14 cellular contexts compared by ENCODE assay signal in genomic region chr20:14049111-14049510, GRCh38.
DNase-seq lines count a peak whose midpoint lies in the region; ATAC-seq and TF ChIP-seq lines count a peak whose summit lies in the region.
"Had no signal": no experiment of that assay in that cellular context is flagged by ENCODE, and none has a peak within 500 bp of the region (broad histone marks: within the 10 kb centered on the region; RNA-seq: fewer than 3 reads in every experiment).

No MANE protein-coding gene starts in this region.

- ATAC-seq in GM19397 (IDR thresholded peaks at IDR 0.05; ENCODE audit: unreplicated experiment): peak; percentile 60
- peak; percentile 67 for ATAC-seq in HG02759 (IDR thresholded peaks at IDR 0.05; ENCODE audit: unreplicated experiment)
- ATAC-seq in HG03354 (IDR thresholded peaks at IDR 0.05; ENCODE audit: poor library complexity, severe bottlenecking, unreplicated experiment): peak; percentile 81
- ATAC-seq: activated naive CD8-positive, alpha-beta T cell treated with anti-CD3 and anti-CD28 coated beads, Interleukin-2, amount 50 U/mL, for 24 hours; psoas muscle had no signal

- DNase-seq in GM13977 (ENCODE audit: low spot score) (peak; percentile 14), CD1c-positive myeloid dendritic cell (ENCODE audit: extremely low spot score) (no peak), NCI-H2081 (lab: John Stamatoyannopoulos, UW) (no peak)
- DNase-seq in activated effector memory CD4-positive, alpha-beta T cell treated with Interleukin-2 at 50 U/mL for 16 hours: no peak
- no peak for DNase-seq in activated CD8-positive, alpha-beta memory T cell treated with anti-CD3 and anti-CD28 coated beads for 24 hours
- DNase-seq: activated naive CD8-positive, alpha-beta T cell treated with anti-CD3 and anti-CD28 coated beads, Interleukin-2, amount 50 U/mL, for 24 hours; cerebellar nuclear complex; kidney glomerular epithelial cell; NCI-H2107; psoas muscle; stimulated activated CD4-positive, alpha-beta T cell treated with anti-CD3 and anti-CD28 coated beads, Interleukin-1b, Interleukin-23, amount 100 ng/mL, for 48 hours had no signal

- no peak for TF ChIP-seq CTCF in GM13977 (IDR thresholded peaks at IDR 0.05; ENCODE audit: extremely low read depth, insufficient read depth, missing control alignments)

- in situ Hi-C loops in GM13977 (cut with MboI; ENCODE audit: low pct_unique_long_range_greater_than_20kb, low sequenced_read_pairs, unreplicated experiment): no loop called here
